ENCODE assay signal across 1 cellular context in the genomic region with DNA sequence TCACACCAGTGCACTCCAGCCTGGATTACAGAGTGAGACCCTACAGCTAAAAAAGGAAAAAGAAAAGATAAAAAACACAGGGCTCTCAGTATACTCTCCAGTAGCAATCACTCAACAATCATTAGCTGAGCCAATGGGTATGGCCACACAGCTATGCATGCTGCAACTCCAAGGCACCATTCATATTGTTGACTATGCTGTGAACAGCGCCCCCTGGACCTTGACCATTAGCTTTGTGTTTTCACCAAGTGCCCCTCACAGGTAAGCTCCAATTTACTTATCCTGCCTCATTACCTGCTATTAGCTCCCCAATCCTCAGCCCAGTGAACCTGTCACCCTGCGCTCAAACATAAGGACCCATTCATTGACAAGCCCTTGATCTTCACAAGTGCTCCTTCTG.
TF ChIP-seq lines count a peak whose summit lies in the region.

No MANE protein-coding gene starts in this region.

TF ChIP-seq in H1, 55 proteins besides CTCF, POLR2A, EP300 and RAD21:
- TF ChIP-seq MAFK (IDR thresholded peaks at IDR 0.05; ENCODE audit: low read depth, low read length) (no peak), GABPA (IDR thresholded peaks at IDR 0.05; ENCODE audit: borderline replicate concordance, insufficient read depth, low read length) (no peak), PHF8 (conservative IDR thresholded peaks at IDR 0.05; ENCODE audit: low read depth, low read length) (no peak), TCF12 (IDR thresholded peaks at IDR 0.05; ENCODE audit: low read depth, low read length) (no peak), SRF (IDR thresholded peaks at IDR 0.05; ENCODE audit: low read depth, low read length) (no peak), RXRA (IDR thresholded peaks at IDR 0.05; ENCODE audit: insufficient read depth, low read depth, low read length) (no peak)
- TF ChIP-seq, protein P1, sequence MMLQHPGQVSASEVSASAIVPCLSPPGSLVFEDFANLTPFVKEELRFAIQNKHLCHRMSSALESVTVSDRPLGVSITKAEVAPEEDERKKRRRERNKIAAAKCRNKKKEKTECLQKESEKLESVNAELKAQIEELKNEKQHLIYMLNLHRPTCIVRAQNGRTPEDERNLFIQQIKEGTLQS (IDR thresholded peaks at IDR 0.05; ENCODE audit: insufficient read depth, low read depth, low read length), result no peak
TF ChIP-seq in H1: peak in this region for 0.
